Comparison of ENCODE assay signal across 23 cellular contexts in the genomic region with DNA sequence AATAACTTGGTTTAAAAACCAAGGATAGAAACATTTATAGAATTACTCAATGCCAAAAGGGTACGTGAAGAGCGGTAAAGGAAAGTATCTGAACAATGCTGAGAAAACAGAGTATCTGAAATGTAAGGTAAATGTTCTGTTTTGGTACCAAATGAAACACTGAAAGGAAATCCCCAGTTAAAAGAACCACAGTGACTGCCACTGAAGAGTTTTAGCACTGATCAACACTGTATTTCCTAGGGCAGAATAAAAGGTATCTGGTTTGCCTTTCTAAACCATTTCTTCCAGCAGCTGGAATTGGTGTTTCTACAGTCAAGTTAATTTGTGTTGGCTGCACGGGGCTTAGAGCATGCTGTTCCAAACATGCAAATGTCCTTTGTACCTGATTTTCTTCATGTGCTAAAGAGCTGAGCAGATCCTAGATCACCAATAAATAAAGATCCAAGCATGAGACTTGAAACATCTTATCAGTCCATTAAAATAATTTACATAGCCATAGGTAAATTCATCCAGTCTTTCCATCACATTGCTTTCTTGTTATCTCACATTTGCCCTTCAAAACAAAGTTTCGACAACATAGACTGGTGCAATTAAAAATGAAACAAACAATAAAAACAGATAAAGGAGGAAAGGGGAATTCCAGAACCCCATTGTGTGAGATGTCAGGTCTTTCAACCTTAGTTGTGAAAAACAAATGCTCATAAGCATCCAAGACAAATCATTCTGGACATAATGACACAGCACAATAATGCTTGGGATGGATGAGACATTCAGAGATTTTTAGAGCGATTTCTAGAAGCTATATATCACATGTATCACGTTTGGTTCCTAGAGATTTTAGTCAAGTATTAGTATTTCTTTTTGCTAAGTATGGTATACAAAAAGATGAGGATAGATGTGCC.
"Had no signal": no experiment of that assay in that cellular context is flagged by ENCODE, and none has a peak within 500 bp of the region (broad histone marks: within the 10 kb centered on the region; RNA-seq: fewer than 3 reads in every experiment).

No MANE protein-coding gene starts in this region.

- H3K27ac Mint-ChIP-seq: activated CD4-positive, alpha-beta memory T cell treated with anti-CD3 and anti-CD28 coated beads, Interleukin-2, amount 10 ng/mL, durations not matched to agents 7 days and 5 days; activated naive CD4-positive, alpha-beta T cell treated with anti-CD3 and anti-CD28 coated beads, Interleukin-2, amount 50 U/mL, for 72 hours; activated T-helper 1 cell treated with anti-CD3 and anti-CD28 coated beads, Interleukin-12 subunit alpha, Interleukin-12 subunit beta, Interleukin-2, Interleukin-4 antibody, amounts not matched to agents 30 ng/mL and 10 ng/mL and 1 ng/mL, durations not matched to agents 14 hours and 24 hours and 36 hours; effector memory CD8-positive, alpha-beta T cell; memory B cell; natural killer cell treated with Interleukin-12 subunit alpha and Interleukin-12 subunit beta and Interleukin-15 and Interleukin-18, amount 100 ng/mL, for 72 hours had no signal

- H3K27me3 ChIP-seq: adrenal gland, ascending aorta, ovary, right atrium auricular region, tibial nerve had no signal

- H3K4me3 Mint-ChIP-seq: activated CD4-positive, alpha-beta memory T cell treated with anti-CD3 and anti-CD28 coated beads, Interleukin-2, amount 10 ng/mL, durations not matched to agents 7 days and 5 days; activated T-helper 1 cell treated with anti-CD3 and anti-CD28 coated beads, Interleukin-12 subunit alpha, Interleukin-12 subunit beta, Interleukin-2, Interleukin-4 antibody, amounts not matched to agents 30 ng/mL and 10 ng/mL and 1 ng/mL, durations not matched to agents 14 hours and 24 hours and 36 hours; effector memory CD8-positive, alpha-beta T cell; memory B cell; natural killer cell treated with Interleukin-12 subunit alpha and Interleukin-12 subunit beta and Interleukin-15 and Interleukin-18, amount 100 ng/mL, for 72 hours had no signal

- H3K4me3 ChIP-seq: adrenal gland, ascending aorta, ovary, psoas muscle, right atrium auricular region, tibial nerve had no signal

- DNase-seq: activated CD4-positive, alpha-beta memory T cell treated with anti-CD3 and anti-CD28 coated beads, Interleukin-2, amount 10 ng/mL, durations not matched to agents 7 days and 5 days; activated CD4-positive, alpha-beta T cell treated with anti-CD3 and anti-CD28 coated beads for 48 hours; activated CD4-positive, CD25-positive, alpha-beta regulatory T cell; activated gamma-delta T cell treated with Interleukin-2 at 50 U/mL for 16 hours; adrenal gland; central memory CD4-positive, alpha-beta T cell; dermis blood vessel endothelial cell; effector memory CD8-positive, alpha-beta T cell; foreskin melanocyte; glutamatergic neuron; hippocampal formation; ovary; psoas muscle; stimulated activated CD4-positive, alpha-beta T cell treated with anti-CD3 and anti-CD28 coated beads, Interleukin-4, amount 100 ng/mL, for 24 hours; stimulated activated naive CD8-positive, alpha-beta T cell treated with anti-CD3 and anti-CD28 coated beads, Interleukin-15, Interleukin-2, amounts not matched to agents 100 U/mL and 50 U/mL, for 24 hours had no signal

- ATAC-seq: effector memory CD8-positive, alpha-beta T cell; esophagus mucosa; psoas muscle; stimulated activated naive CD8-positive, alpha-beta T cell treated with anti-CD3 and anti-CD28 coated beads, Interleukin-15, Interleukin-2, amounts not matched to agents 100 U/mL and 50 U/mL, for 24 hours had no signal

- H3K36me3 ChIP-seq: adrenal gland, ovary, right atrium auricular region had no signal

- H3K9me3 ChIP-seq: adrenal gland, ascending aorta, ovary, psoas muscle, right atrium auricular region, tibial nerve had no signal

- H3K4me1 ChIP-seq: adrenal gland, ascending aorta, psoas muscle, right atrium auricular region had no signal

- H3K36me3 Mint-ChIP-seq: activated naive CD4-positive, alpha-beta T cell treated with anti-CD3 and anti-CD28 coated beads, Interleukin-2, amount 50 U/mL, for 72 hours; memory B cell; natural killer cell treated with Interleukin-12 subunit alpha and Interleukin-12 subunit beta and Interleukin-15 and Interleukin-18, amount 100 ng/mL, for 72 hours had no signal

- H3K27ac ChIP-seq: adrenal gland, ascending aorta, ovary, psoas muscle, right atrium auricular region, tibial nerve had no signal

- H3K9me3 Mint-ChIP-seq: activated CD4-positive, alpha-beta memory T cell treated with anti-CD3 and anti-CD28 coated beads, Interleukin-2, amount 10 ng/mL, durations not matched to agents 7 days and 5 days; activated naive CD4-positive, alpha-beta T cell treated with anti-CD3 and anti-CD28 coated beads, Interleukin-2, amount 50 U/mL, for 72 hours; activated T-helper 1 cell treated with anti-CD3 and anti-CD28 coated beads, Interleukin-12 subunit alpha, Interleukin-12 subunit beta, Interleukin-2, Interleukin-4 antibody, amounts not matched to agents 30 ng/mL and 10 ng/mL and 1 ng/mL, durations not matched to agents 14 hours and 24 hours and 36 hours; natural killer cell treated with Interleukin-12 subunit alpha and Interleukin-12 subunit beta and Interleukin-15 and Interleukin-18, amount 100 ng/mL, for 72 hours had no signal

- H3K4me1 Mint-ChIP-seq: memory B cell had no signal
